Comparison of ENCODE assay signal across 38 cellular contexts in the genomic region with DNA sequence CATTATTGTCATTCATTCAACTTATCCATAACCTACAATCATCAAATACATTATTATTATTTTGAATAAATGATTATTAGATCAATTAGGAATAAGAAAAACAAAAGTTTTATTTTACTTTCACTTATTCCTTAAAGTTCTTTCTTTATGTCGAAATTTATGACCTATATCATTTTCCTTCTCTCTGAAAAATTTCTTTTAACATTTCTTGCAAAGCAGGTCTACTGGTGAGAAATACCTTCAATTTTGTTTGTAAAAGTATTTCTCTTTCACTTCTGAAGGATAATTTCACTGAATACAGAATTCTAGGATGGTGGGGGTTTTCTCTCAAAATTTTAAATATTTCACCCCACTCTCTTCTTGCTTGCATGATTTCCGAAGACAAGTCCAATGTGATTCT. TPM values are rescaled to one million over a fixed set of nuclear protein-coding genes. Genes with fewer than 3 reads are reported as not detected.
"Had no signal": no experiment of that assay in that cellular context is flagged by ENCODE, and none has a peak within 500 bp of the region (broad histone marks: within the 10 kb centered on the region; RNA-seq: fewer than 3 reads in every experiment).

No MANE protein-coding gene starts in this region.

- DNase-seq: Karpas-422, Kasumi-1, MG63, MM.1S, MV-4-11, NCI-H1048, NCI-H1092, NCI-H1092 treated with DMSO at 0.1 percent for 48 hours, NCI-H1105, NCI-H1105 treated with DMSO at 0.1 percent for 48 hours, NCI-H1417, NCI-H1417 treated with DMSO at 0.1 percent for 48 hours, NCI-H1436, NCI-H1436 treated with DMSO at 0.1 percent for 48 hours, NCI-H146, NCI-H1694, NCI-H1694 treated with DMSO at 0.1 percent for 48 hours, NCI-H187, NCI-H187 treated with DMSO at 0.1 percent for 48 hours, NCI-H1930, NCI-H2029, NCI-H2029 treated with DMSO at 0.1 percent for 48 hours, NCI-H2081, NCI-H2081 treated with DMSO at 0.1 percent for 48 hours, NCI-H2107, NCI-H2171, NCI-H2171 treated with DMSO at 0.1 percent for 48 hours, NCI-H2227 treated with DMSO at 0.1 percent for 48 hours, NCI-H226, NCI-H345, NCI-H446, NCI-H446 treated with DMSO at 0.1 percent for 48 hours, NCI-H510A, NCI-H510A treated with DMSO at 0.1 percent for 48 hours, NCI-H524 had no signal

- H3K36me3 ChIP-seq: MG63 had no signal

- H3K9me3 ChIP-seq: MG63 had no signal

- H3K4me3 ChIP-seq: MG63 had no signal

RNA-seq across cellular contexts. Expression of a gene that starts 2.6 kb away (rescaled TPM):
- total RNA-seq: LHCN-M2, M059J, NCI-H460 had no signal
